Comparison of ENCODE assay signal across 12 cellular contexts in the genomic region with DNA sequence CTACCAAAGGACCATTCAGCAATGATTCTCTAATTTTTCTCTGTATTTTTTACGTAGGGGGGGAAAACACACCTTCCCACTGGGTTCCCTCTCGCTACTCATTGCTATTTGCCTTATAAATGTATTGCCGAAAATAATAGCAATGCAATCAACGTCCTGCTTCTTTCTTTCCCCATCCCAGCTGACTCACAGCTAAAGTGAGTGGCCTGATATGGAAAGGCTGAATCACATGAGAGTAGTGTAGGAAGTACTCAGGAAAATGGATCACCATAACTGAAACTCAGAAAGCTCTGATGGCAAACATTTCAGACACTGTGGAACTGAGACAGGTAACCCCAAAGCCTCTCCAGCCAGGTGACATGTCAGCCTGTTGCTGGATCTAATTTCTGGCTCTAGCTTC. TPM values are rescaled to one million over a fixed set of nuclear protein-coding genes. Genes with fewer than 3 reads are reported as not detected.
DNase-seq lines count a peak whose midpoint lies in the region; ATAC-seq and TF ChIP-seq lines count a peak whose summit lies in the region.
"Had no signal": no experiment of that assay in that cellular context is flagged by ENCODE, and none has a peak within 500 bp of the region (broad histone marks: within the 10 kb centered on the region; RNA-seq: fewer than 3 reads in every experiment).

No MANE protein-coding gene starts in this region.

- H3K4me1 ChIP-seq in GM23248 (ENCODE audit: insufficient read depth) (no peaks in the 10 kb centered on the region), gastrocnemius medialis (no peaks in the 10 kb centered on the region)

- TF ChIP-seq POLR2A in gastrocnemius medialis (IDR thresholded peaks at IDR 0.05) = no peak

- H3K27ac ChIP-seq in GM23248 (peak overlapping the region; percentile 13; the same call in 1 of the 2 replicates), RWPE1 (no peak overlapping the region), gastrocnemius medialis (no peak overlapping the region)

- H3K9me3 ChIP-seq in GM23248 (ENCODE audit: low read depth) (no peaks in the 10 kb centered on the region), gastrocnemius medialis (no peaks in the 10 kb centered on the region)

- intact Hi-C loops in gastrocnemius medialis (cut with DNase I; ENCODE audit: low total_unique reads) = no loop called here

- H3K4me3 ChIP-seq in GM23248 (no peak overlapping the region), gastrocnemius medialis (no peak overlapping the region)

- H3K36me3 ChIP-seq in GM23248 (ENCODE audit: low read depth) = no peaks in the 10 kb centered on the region
- H3K36me3 ChIP-seq in gastrocnemius medialis = no peaks in the 10 kb centered on the region

- H2AFZ ChIP-seq in GM23248 = peak overlapping the region; percentile 64

- POLR2A ChIA-PET in RWPE1 (lab: Yijun Ruan, JAX; ENCODE audit: low non-redundant PET) = no interaction called here

- TF ChIP-seq CTCF in RWPE1 (conservative IDR thresholded peaks at IDR 0.05; ENCODE audit: low read depth) (no peak), gastrocnemius medialis (IDR thresholded peaks at IDR 0.05 in 4 of 5, conservative IDR thresholded peaks at IDR 0.05 in 1 of 5) (no peak)

- H3K9ac ChIP-seq in GM23248 = no peak overlapping the region

- no peaks in the 10 kb centered on the region for H3F3A ChIP-seq in GM23248 (ENCODE audit: insufficient read depth)

- H3K27me3 ChIP-seq in GM23248 (replicated peaks; ENCODE audit: insufficient read depth) (no peaks in the 10 kb centered on the region), gastrocnemius medialis (no peaks in the 10 kb centered on the region)

- peak; percentile 88 for DNase-seq in GM23248
- peak; percentile 57 for DNase-seq in RWPE1 (ENCODE audit: low spot score)
- DNase-seq in fibroblast of gingiva (ENCODE audit: low read depth) = peak; percentile 42
- DNase-seq in renal cortical epithelial cell (ENCODE audit: low read depth) = peak; percentile 61
- DNase-seq in NCI-H146 (lab: John Stamatoyannopoulos, UW) = no peak
- DNase-seq in gastrocnemius medialis = no peak
- DNase-seq: activated naive CD8-positive, alpha-beta T cell treated with anti-CD3 and anti-CD28 coated beads, Interleukin-2, amount 50 U/mL, for 24 hours; nucleus accumbens; T-cell had no signal

- ATAC-seq in GM18861 (IDR thresholded peaks at IDR 0.05; ENCODE audit: unreplicated experiment) (no peak), gastrocnemius medialis (no peak), GM19324 (IDR thresholded peaks at IDR 0.05; ENCODE audit: low FRiP score, unreplicated experiment) (no peak)
- ATAC-seq: activated CD4-positive, CD25-positive, alpha-beta regulatory T cell treated with anti-CD3 and anti-CD28 coated beads, Interleukin-2, amount 50 U/mL, for 24 hours; activated naive CD8-positive, alpha-beta T cell treated with anti-CD3 and anti-CD28 coated beads, Interleukin-2, amount 50 U/mL, for 24 hours; T-cell had no signal

- 57 to 65% methylated on average over 4 of the region's 4 CpGs for WGBS in GM23248 (ENCODE audit: low coverage in 1 of 2, low lambda C conversion rate in 2 of 2, missing lambda C conversion rate in 2 of 2), 2 experiments

- H3K79me2 ChIP-seq in GM23248 (ENCODE audit: insufficient read depth) = no peaks in the 10 kb centered on the region

- CTCF ChIA-PET in RWPE1 (lab: Yijun Ruan, JAX) = no interaction called here

- H3K9me2 ChIP-seq in GM23248 (ENCODE audit: insufficient read depth) = no peaks in the 10 kb centered on the region

- in situ Hi-C loops in GM23248 (cut with MboI) = no loop called here
- in situ Hi-C loops in gastrocnemius medialis (cut with MboI; ENCODE audit: low sequenced_read_pairs in 4 of 4) = no loop called here

- no peaks in the 10 kb centered on the region for H4K20me1 ChIP-seq in GM23248 (ENCODE audit: insufficient read depth)

- peak overlapping the region; percentile 6 for H3K4me2 ChIP-seq in GM23248 (ENCODE audit: unreplicated experiment)

RNA-seq across cellular contexts. Expression of gene SRPK1, which starts 49.3 kb away (rescaled TPM):
- total RNA-seq in GM23248 (2014; rRNA removed; shearing (Covaris generic)) = 19.0 and 28.9 TPM in 2 replicates
- 36.0 and 44.4 TPM in 2 replicates for polyA plus RNA-seq in GM23248 (2016; fragmentation: Nextera tagmentation; extraction: Ambion mirVana)
- total RNA-seq in renal cortical epithelial cell = 104 and 134 TPM in 2 replicates
- 100 to 1,000 TPM in 1 of 4 donors, 10 to 100 TPM in 3; 38.2 to 104 (median 56.7) TPM for total RNA-seq in gastrocnemius medialis

RNA-seq across cellular contexts. Expression of gene SLC26A8, which starts 54.3 kb away (rescaled TPM):
- total RNA-seq in GM23248 (2014; rRNA removed; shearing (Covaris generic)) = not detected in 2 replicates
- polyA plus RNA-seq in GM23248 (2016; fragmentation: Nextera tagmentation; extraction: Ambion mirVana) = not detected in 2 replicates
- total RNA-seq in renal cortical epithelial cell (0.05 TPM in 1 of 2 replicates, not detected in the other), gastrocnemius medialis (under 1 TPM in 1 of 4 donors, not detected in 3; 0.11 TPM)
- total RNA-seq: T-cell had no signal

RNA-seq across cellular contexts. Expression of gene MAPK14, which starts 57.4 kb away (rescaled TPM):
- total RNA-seq in GM23248 (2014; rRNA removed; shearing (Covaris generic)) = 45.0 and 75.2 TPM in 2 replicates
- 26.8 and 27.0 TPM in 2 replicates for polyA plus RNA-seq in GM23248 (2016; fragmentation: Nextera tagmentation; extraction: Ambion mirVana)
- 52.8 and 86.7 TPM in 2 replicates for total RNA-seq in renal cortical epithelial cell
- 10 to 100 TPM; 37.6 to 42.4 (median 40.2) TPM for total RNA-seq in gastrocnemius medialis

Comparison
In these comparisons a context has a peak if more than half of its experiments do, and no peak if none do; other contexts are left out.
1. DNase-seq: peak in GM23248 (single experiment), RWPE1 (single experiment), fibroblast of gingiva (single experiment) and renal cortical epithelial cell (single experiment); none in NCI-H146 (single experiment) and gastrocnemius medialis (0 of 2).